In the genomic region with DNA sequence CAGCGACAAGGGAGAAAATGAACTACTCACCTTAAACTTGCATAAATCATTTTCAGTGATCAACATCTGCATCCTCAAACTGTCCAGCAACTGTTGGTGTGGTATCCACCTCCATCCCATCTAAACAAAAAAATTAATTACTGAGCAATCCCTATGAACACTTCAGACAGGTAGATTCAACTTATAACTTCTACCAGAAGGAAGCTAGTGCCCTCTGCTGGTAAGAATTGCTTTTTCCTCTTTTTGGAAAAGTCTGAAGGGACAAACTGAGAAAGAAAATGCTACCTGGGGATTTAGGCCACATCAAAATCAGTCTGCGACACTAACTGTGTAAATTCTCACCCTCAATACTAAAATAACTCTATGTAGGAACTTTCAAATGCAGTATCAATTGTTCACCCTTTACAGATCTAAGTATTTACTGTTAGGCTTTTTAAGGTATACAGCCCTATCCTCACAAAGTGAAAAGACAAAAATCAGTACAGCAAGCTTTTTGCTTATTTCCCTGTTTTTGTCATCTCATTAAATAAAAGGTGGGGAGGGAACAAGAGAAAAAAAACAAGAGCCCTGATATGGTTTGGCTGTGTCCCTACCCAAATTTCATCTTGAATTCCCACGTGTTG, we compare ENCODE assay signal across 8 cellular contexts. TPM values are rescaled to one million over a fixed set of nuclear protein-coding genes. Genes with fewer than 3 reads are reported as not detected.
DNase-seq lines count a peak whose midpoint lies in the region; ATAC-seq, FAIRE-seq and TF ChIP-seq lines count a peak whose summit lies in the region.

No MANE protein-coding gene starts in this region.

- no peak overlapping the region for H3K4me2 ChIP-seq in mesenchymal stem cell (ENCODE audit: low read length, poor library complexity, severe bottlenecking)

- ATAC-seq in HG03521 (IDR thresholded peaks at IDR 0.05; ENCODE audit: unreplicated experiment): no peak

- H3K4me3 ChIP-seq in mesenchymal stem cell (ENCODE audit: insufficient read depth in 1 of 2, low read depth in 1 of 2, low read length in 2 of 2): no peak overlapping the region

- peaks cover 18 to 77% of the 10 kb centered on the region in 2 experiments for H3K36me3 ChIP-seq in mesenchymal stem cell (ENCODE audit: control insufficient read depth in 1 of 2, insufficient read depth in 2 of 2, low read depth in 1 of 2, low read length in 2 of 2)

- H3K9me3 ChIP-seq in mesenchymal stem cell (ENCODE audit: control insufficient read depth, low read length): no peaks in the 10 kb centered on the region

- H2BK120ac ChIP-seq in mesenchymal stem cell (ENCODE audit: low read depth, low read length): no peak overlapping the region

- H3K14ac ChIP-seq in mesenchymal stem cell (ENCODE audit: low read length in 2 of 2): no peak overlapping the region

- no peak overlapping the region for H2AK5ac ChIP-seq in mesenchymal stem cell (ENCODE audit: low read length, severe bottlenecking)

- peak; percentile 73 for FAIRE-seq in GM18507 (lab: Jason Lieb, UNC)

- no peak overlapping the region for H3K27ac ChIP-seq in C4-2B
- H3K27ac ChIP-seq in mesenchymal stem cell (ENCODE audit: low read length, poor library complexity, severe bottlenecking): no peak overlapping the region

- H3K4ac ChIP-seq in mesenchymal stem cell (ENCODE audit: low read depth in 1 of 2, low read length in 2 of 2): no peak overlapping the region

- TF ChIP-seq CTCF in C4-2B (conservative IDR thresholded peaks at IDR 0.05): peak; percentile 91

- no peak for DNase-seq in GM18507 (ENCODE audit: extremely low spot score, insufficient read length, low read depth)
- peak; percentile 64 to 83 for DNase-seq in NCI-H526 (lab: John Stamatoyannopoulos, UW)
- peak; percentile 49 for DNase-seq in cerebellum (ENCODE audit: low spot score)
- DNase-seq in mesenchymal stem cell: peak; percentile 54
- no peak for DNase-seq in GOT3 (lab: John Stamatoyannopoulos, UW)
- no peak for DNase-seq in HK-2 (ENCODE audit: unreplicated experiment)

- H3K18ac ChIP-seq in mesenchymal stem cell (ENCODE audit: low read depth in 1 of 2, low read length in 2 of 2): no peak overlapping the region

- no peak overlapping the region for H4K8ac ChIP-seq in mesenchymal stem cell (ENCODE audit: low read length)

- peaks cover 11% of the 10 kb centered on the region for H3K79me1 ChIP-seq in mesenchymal stem cell (replicated peaks; ENCODE audit: low read length, poor library complexity, severe bottlenecking)

- H2AFZ ChIP-seq in mesenchymal stem cell (ENCODE audit: low read depth, low read length): no peak overlapping the region

- H3K4me1 ChIP-seq in mesenchymal stem cell (ENCODE audit: control insufficient read depth, insufficient read depth, low read depth, low read length): no peaks in the 10 kb centered on the region

- H2BK15ac ChIP-seq in mesenchymal stem cell (ENCODE audit: low read depth, poor library complexity, severe bottlenecking): no peak overlapping the region

- no peak overlapping the region for H3K9ac ChIP-seq in mesenchymal stem cell (ENCODE audit: low read length)

- H2BK5ac ChIP-seq in mesenchymal stem cell (ENCODE audit: low read depth, low read length, poor library complexity, severe bottlenecking): no peak overlapping the region

- H3K27me3 ChIP-seq in mesenchymal stem cell (ENCODE audit: control insufficient read depth in 1 of 2, insufficient read depth in 1 of 2, low read length in 2 of 2): no peaks in the 10 kb centered on the region

- WGBS in mesenchymal stem cell: 86% methylated on average over 3 of the region's 3 CpGs

- no peak overlapping the region for H3K23ac ChIP-seq in mesenchymal stem cell (ENCODE audit: low read length in 2 of 2)

- no peak overlapping the region for H2BK12ac ChIP-seq in mesenchymal stem cell (ENCODE audit: low read length in 2 of 2)

- no peak overlapping the region for H4K91ac ChIP-seq in mesenchymal stem cell (ENCODE audit: low read length)

RNA-seq across cellular contexts. Expression of gene CLNS1A, which starts 17.9 kb away (rescaled TPM):
- total RNA-seq in cerebellum: 136 TPM
- 41.7 TPM for polyA plus RNA-seq in mesenchymal stem cell (2013, experiment 1 of 2)
- 44.4 TPM for polyA plus RNA-seq in mesenchymal stem cell (2013, experiment 2 of 2)

RNA-seq across cellular contexts. Expression of gene AQP11, which starts 29.9 kb away (rescaled TPM):
- 6.5 TPM for total RNA-seq in cerebellum
- 0.40 TPM for polyA plus RNA-seq in mesenchymal stem cell (2013, experiment 1 of 2)
- 0.38 TPM for polyA plus RNA-seq in mesenchymal stem cell (2013, experiment 2 of 2)

Comparison
In these comparisons a context has a peak if more than half of its experiments do, and no peak if none do; other contexts are left out.
1. DNase-seq: peak in NCI-H526 (2 of 2), cerebellum (single experiment) and mesenchymal stem cell (single experiment); none in GM18507 (single experiment), GOT3 (single experiment) and HK-2 (single experiment).